ENCODE assay signal across 8 cellular contexts in the genomic region with DNA sequence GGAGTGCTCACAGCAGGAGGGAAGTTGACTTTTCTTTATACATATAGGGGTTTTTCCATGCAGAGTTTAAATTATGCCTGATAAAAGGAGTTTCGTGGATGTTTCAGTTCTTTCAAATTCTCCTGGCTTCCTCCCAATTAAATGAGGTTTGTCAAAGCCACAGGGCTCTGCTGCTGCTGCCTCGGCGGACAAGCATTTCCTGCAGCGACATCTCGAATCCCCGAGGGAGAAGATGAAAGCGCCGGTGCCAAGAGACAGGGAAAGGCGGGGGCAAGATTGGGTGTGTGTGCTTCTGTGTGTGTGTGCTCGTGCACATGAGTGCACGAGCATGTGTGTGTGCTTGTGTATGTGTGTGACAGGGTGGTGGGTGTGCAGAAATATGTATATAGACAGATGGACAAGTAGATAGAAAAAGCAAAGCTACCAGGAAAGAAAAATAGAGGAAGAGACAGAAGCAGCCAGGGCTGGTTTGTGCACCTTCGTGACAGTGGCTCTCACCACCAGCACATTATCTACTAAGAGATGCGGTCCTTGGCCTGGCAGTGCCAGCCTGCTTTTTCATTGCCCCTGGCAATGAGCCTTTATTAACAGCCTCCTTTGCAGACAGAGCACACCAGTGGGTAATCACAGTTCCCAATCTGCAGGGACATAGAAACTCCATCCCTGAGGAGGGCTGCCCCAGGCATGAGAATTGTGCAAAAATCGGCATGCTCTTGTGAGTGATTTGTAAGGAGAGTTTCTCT.
DNase-seq lines count a peak whose midpoint lies in the region; ATAC-seq and TF ChIP-seq lines count a peak whose summit lies in the region.

No MANE protein-coding gene starts in this region.

- TF ChIP-seq CTCF in Panc1 (IDR thresholded peaks at IDR 0.05) (no peak), body of pancreas (IDR thresholded peaks at IDR 0.05) (no peak), testis (IDR thresholded peaks at IDR 0.05) (no peak)

- H3K4me3 ChIP-seq in GM23248 (peak overlapping the region; percentile 50), Panc1 (ENCODE audit: low read depth in 2 of 2, low read length in 2 of 2) (no peak overlapping the region), trophoblast cell (ENCODE audit: low read depth, low read length) (no peak overlapping the region), body of pancreas (no peak overlapping the region), testis (no peak overlapping the region)

- H2BK120ac ChIP-seq in trophoblast cell (ENCODE audit: insufficient read depth, low read length, poor library complexity), result no peak overlapping the region

- POLR2A ChIA-PET in Panc1 (lab: Charles Lee), result interaction anchor here (0.6 kb wide), 1 partner anchor 200 kb away, joined by 7 read pairs; no protein-coding TSS in a partner anchor

- no peak overlapping the region for H4K8ac ChIP-seq in trophoblast cell (ENCODE audit: low read depth, low read length)

- WGBS in GM23248 (ENCODE audit: low coverage in 1 of 2, low lambda C conversion rate in 2 of 2, missing lambda C conversion rate in 2 of 2), 2 experiments, result 13 to 14% methylated on average over 14 of the region's 14 CpGs
- no CpG with 5 or more reads among the region's 14 CpGs for WGBS in trophoblast cell (ENCODE audit: extremely low coverage, insufficient coverage, insufficient read length)
- WGBS in body of pancreas, 2 donors, result 42 to 57% methylated on average over 14 of the region's 14 CpGs
- 58 to 61% methylated on average over 14 of the region's 14 CpGs for WGBS in testis, 2 donors

- no peak overlapping the region for H3K23ac ChIP-seq in trophoblast cell (ENCODE audit: low read length)

- H3K27ac ChIP-seq in GM23248 (0 out of 2 replicates have a peak overlapping the region, but pooled peaks have one; percentile 49), Panc1 (ENCODE audit: low read length) (no peak overlapping the region), trophoblast cell (ENCODE audit: low read depth, low read length) (no peak overlapping the region), body of pancreas (no peak overlapping the region), testis (no peak overlapping the region)

- no peak overlapping the region for H3K14ac ChIP-seq in trophoblast cell (ENCODE audit: low read length)

- CTCF ChIA-PET in Panc1 (lab: Charles Lee), result no interaction called here

- no TSS peak for BruUV-seq in Panc1 (replicated peaks; lab: Mats Ljungman, UMichigan)

- no peaks in the 10 kb centered on the region for H4K20me1 ChIP-seq in GM23248 (ENCODE audit: insufficient read depth)

- peaks cover 38% of the 10 kb centered on the region for H3K4me1 ChIP-seq in GM23248 (ENCODE audit: insufficient read depth)
- H3K4me1 ChIP-seq in Panc1 (ENCODE audit: control insufficient read depth, insufficient read depth, low read length), result peaks cover 17% of the 10 kb centered on the region; the same call in 1 of the 2 replicates
- H3K4me1 ChIP-seq in trophoblast cell (ENCODE audit: control insufficient read depth in 1 of 2, insufficient read depth in 2 of 2, low read length in 2 of 2), result peaks cover 0 to 1% of the 10 kb centered on the region in 2 experiments
- peaks cover 11% of the 10 kb centered on the region for H3K4me1 ChIP-seq in body of pancreas
- peaks cover 16% of the 10 kb centered on the region for H3K4me1 ChIP-seq in testis

- H3K4ac ChIP-seq in trophoblast cell (ENCODE audit: low read depth, low read length), result no peak overlapping the region

- ATAC-seq in Panc1, result peak; percentile 47; the same call in 1 of the 2 replicates
- ATAC-seq in body of pancreas, result no peak

- intact Hi-C loops in Panc1 (cut with micrococcal nuclease; ENCODE audit: unreplicated experiment) (no loop called here), body of pancreas (cut with DNase I) (no loop called here), testis (cut with DNase I; ENCODE audit: low total_unique reads) (no loop called here)

- TF ChIP-seq POLR2A in body of pancreas (IDR thresholded peaks at IDR 0.05), result no peak
- TF ChIP-seq POLR2A in testis (IDR thresholded peaks at IDR 0.05), result no peak

- H2AFZ ChIP-seq in GM23248, result no peak overlapping the region
- no peak overlapping the region for H2AFZ ChIP-seq in trophoblast cell (ENCODE audit: insufficient read depth, low read length, poor library complexity)

- H3K18ac ChIP-seq in trophoblast cell (ENCODE audit: low read length), result no peak overlapping the region

- H3K27me3 ChIP-seq in GM23248 (replicated peaks; ENCODE audit: insufficient read depth) (peaks cover 10% of the 10 kb centered on the region), Panc1 (ENCODE audit: control insufficient read depth, insufficient read depth, low read length) (no peaks in the 10 kb centered on the region), trophoblast cell (ENCODE audit: insufficient read depth, low read length) (no peaks in the 10 kb centered on the region), body of pancreas (no peaks in the 10 kb centered on the region), testis (no peaks in the 10 kb centered on the region)

- peaks cover 28% of the 10 kb centered on the region for H3F3A ChIP-seq in GM23248 (ENCODE audit: insufficient read depth)

- no peaks in the 10 kb centered on the region for H3K79me1 ChIP-seq in trophoblast cell (ENCODE audit: low read length)

- H3K9ac ChIP-seq in GM23248 (no peak overlapping the region), trophoblast cell (ENCODE audit: low read length) (no peak overlapping the region)

- no peaks in the 10 kb centered on the region for H3K9me2 ChIP-seq in GM23248 (ENCODE audit: insufficient read depth)

- H3K9me3 ChIP-seq in GM23248 (ENCODE audit: low read depth), result no peaks in the 10 kb centered on the region
- no peaks in the 10 kb centered on the region for H3K9me3 ChIP-seq in Panc1 (ENCODE audit: control insufficient read depth, insufficient read depth, low read depth, low read length)
- peaks cover 2% of the 10 kb centered on the region for H3K9me3 ChIP-seq in trophoblast cell (ENCODE audit: insufficient read depth, low read depth, low read length)
- no peaks in the 10 kb centered on the region for H3K9me3 ChIP-seq in body of pancreas
- no peaks in the 10 kb centered on the region for H3K9me3 ChIP-seq in testis

- peak; percentile 56 for DNase-seq in DMS79 treated with DMSO at 0.1 percent for 48 hours (lab: John Stamatoyannopoulos, UW)
- peak; percentile 75 for DNase-seq in GM23248
- no peak for DNase-seq in Panc1 (ENCODE audit: low read depth, low spot score)
- peak; percentile 59 for DNase-seq in glomerular visceral epithelial cell (ENCODE audit: extremely low spot score)
- no peak for DNase-seq in trophoblast cell
- DNase-seq in body of pancreas, result no peak
- DNase-seq in testis, result no peak
- DNase-seq in CD1c-positive myeloid dendritic cell (ENCODE audit: extremely low spot score), result no peak

- no peak overlapping the region for H4K91ac ChIP-seq in trophoblast cell (ENCODE audit: low read depth, low read length)

- in situ Hi-C loops in GM23248 (cut with MboI), result no loop called here
- in situ Hi-C loops in Panc1 (cut with HindIII; ENCODE audit: low pct_unique_long_range_greater_than_20kb, low sequenced_read_pairs), result no loop called here

- H3K4me2 ChIP-seq in GM23248 (ENCODE audit: unreplicated experiment) (peak overlapping the region; percentile 75), trophoblast cell (ENCODE audit: low read length) (no peak overlapping the region)

- no peaks in the 10 kb centered on the region for H3K79me2 ChIP-seq in GM23248 (ENCODE audit: insufficient read depth)
- no peaks in the 10 kb centered on the region for H3K79me2 ChIP-seq in trophoblast cell (ENCODE audit: control insufficient read depth, insufficient read depth, low read length, poor library complexity)

- H2BK12ac ChIP-seq in trophoblast cell (ENCODE audit: low read length), result no peak overlapping the region

- H4K12ac ChIP-seq in trophoblast cell (ENCODE audit: low read depth, low read length), result no peak overlapping the region

- H2BK5ac ChIP-seq in trophoblast cell (ENCODE audit: low read depth, low read length, poor library complexity), result no peak overlapping the region

- H3K36me3 ChIP-seq in GM23248 (ENCODE audit: low read depth), result no peaks in the 10 kb centered on the region
- no peaks in the 10 kb centered on the region for H3K36me3 ChIP-seq in Panc1 (ENCODE audit: control insufficient read depth, insufficient read depth, low read length)
- H3K36me3 ChIP-seq in trophoblast cell (ENCODE audit: control insufficient read depth in 1 of 2, insufficient read depth in 2 of 2, low read length in 2 of 2), result no peaks in the 10 kb centered on the region
- H3K36me3 ChIP-seq in body of pancreas (replicated peaks in 1 of 2; ENCODE audit: insufficient read depth in 1 of 2, low read depth in 2 of 2), result no peaks in the 10 kb centered on the region
- no peaks in the 10 kb centered on the region for H3K36me3 ChIP-seq in testis (ENCODE audit: low read depth, missing control alignments)

- H2AK5ac ChIP-seq in trophoblast cell (ENCODE audit: low read length), result no peak overlapping the region

Comparison
In these comparisons a context has a peak if more than half of its experiments do, and no peak if none do; other contexts are left out.
1. DNase-seq: peak in DMS79 treated with DMSO at 0.1 percent for 48 hours (single experiment), GM23248 (single experiment) and glomerular visceral epithelial cell (single experiment); none in Panc1 (single experiment), trophoblast cell (0 of 2), body of pancreas (0 of 4), testis (single experiment) and CD1c-positive myeloid dendritic cell (single experiment).